In the genomic region with DNA sequence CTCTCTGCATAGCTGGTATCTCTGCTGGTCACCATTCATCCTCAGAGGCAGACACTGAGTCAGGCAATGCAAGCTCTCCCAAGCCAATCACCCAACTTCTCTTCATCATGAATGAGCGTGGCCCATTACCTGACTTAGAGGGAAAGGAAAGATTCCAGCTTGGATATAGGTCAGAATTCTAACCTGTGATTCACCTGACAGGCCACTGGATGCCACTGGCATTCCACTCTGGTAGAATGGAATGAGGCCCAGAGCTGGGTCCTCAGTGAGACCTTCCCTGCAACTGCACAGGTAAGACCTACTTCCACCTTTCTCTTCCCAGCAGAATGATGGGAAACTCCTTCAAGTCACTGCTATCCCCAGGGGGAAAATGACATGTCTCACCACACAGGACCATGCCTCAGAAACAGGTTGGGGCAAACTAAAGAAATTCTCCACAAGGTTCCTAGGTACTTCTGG, we compare ENCODE assay signal across 8 cellular contexts.
A peak's percentile ranks its signal among the peaks of the same experiment; 100 is the strongest.
DNase-seq lines count a peak whose midpoint lies in the region; ATAC-seq, FAIRE-seq and TF ChIP-seq lines count a peak whose summit lies in the region.

No MANE protein-coding gene starts in this region.

- no peak overlapping the region for H3K27ac Mint-ChIP-seq in activated naive CD4-positive, alpha-beta T cell treated with anti-CD3 and anti-CD28 coated beads, Interleukin-2, amount 10 ng/mL, durations not matched to agents 7 days and 5 days

- H3K4me2 ChIP-seq in Loucy (ENCODE audit: low read depth, low read length, poor library complexity, severe bottlenecking) (no peak overlapping the region), HepG2 (ENCODE audit: low read depth, low read length) (no peak overlapping the region)

- peak; percentile 89 for TF ChIP-seq RAD21 in HepG2 (CRISPR knock-in tag; IDR thresholded peaks at IDR 0.05)

- no peak overlapping the region for H2AFZ ChIP-seq in Loucy (ENCODE audit: low read length)
- no peak overlapping the region for H2AFZ ChIP-seq in HepG2 (ENCODE audit: low read length)

- H3K36me3 ChIP-seq in Loucy (ENCODE audit: insufficient read depth, low read length), result peaks cover 14% of the 10 kb centered on the region; the same call in 1 of the 2 replicates
- H3K36me3 ChIP-seq in HepG2 (replicated peaks in 1 of 2; ENCODE audit: control insufficient read depth in 1 of 2, insufficient read depth in 2 of 2, low read length in 2 of 2), result peaks cover 4 to 21% of the 10 kb centered on the region in 2 experiments; a peak in 4 of 5 replicates

- H4K20me1 ChIP-seq in Loucy (ENCODE audit: insufficient read depth, low read length, poor library complexity, severe bottlenecking) (no peaks in the 10 kb centered on the region), HepG2 (ENCODE audit: insufficient read depth, low read length) (no peaks in the 10 kb centered on the region)

- intact Hi-C loops in HepG2 (cut with micrococcal nuclease; ENCODE audit: unreplicated experiment), result loop anchor here (1.0 to 5.0 kb wide), 2 partner anchors 114 to 248 kb away; no protein-coding TSS in a partner anchor

- H3K9me3 ChIP-seq in Loucy (ENCODE audit: insufficient read depth, low read depth, low read length) (no peaks in the 10 kb centered on the region), HepG2 (ENCODE audit: low read length) (no peaks in the 10 kb centered on the region)

- H3K27me3 Mint-ChIP-seq in activated naive CD4-positive, alpha-beta T cell treated with anti-CD3 and anti-CD28 coated beads, Interleukin-2, amount 10 ng/mL, durations not matched to agents 7 days and 5 days, result no peaks in the 10 kb centered on the region

- CTCF ChIA-PET in activated naive CD4-positive, alpha-beta T cell treated with anti-CD3 and anti-CD28 coated beads, Interleukin-2, amount 10 ng/mL, durations not matched to agents 7 days and 5 days (lab: Charles Lee), result interaction anchor here (0.6 to 4.5 kb wide), 12 partner anchors 11 to 707 kb away, joined by 3 to 33 read pairs (median 5); partner anchors contain the start of gene HSDL2
- CTCF ChIA-PET in HepG2 (lab: Yijun Ruan, JAX; ENCODE audit: low intra/inter-chr PET ratio, low total read pairs), result interaction anchor here (1.1 to 2.2 kb wide), 3 partner anchors 221 to 248 kb away, joined by 3 to 12 read pairs (median 4); partner anchors contain the start of gene PTBP3

- no peaks in the 10 kb centered on the region for H3K9me3 Mint-ChIP-seq in activated naive CD4-positive, alpha-beta T cell treated with anti-CD3 and anti-CD28 coated beads, Interleukin-2, amount 10 ng/mL, durations not matched to agents 7 days and 5 days

- POLR2A ChIA-PET in HepG2 (lab: Yijun Ruan, JAX), result interaction anchor here (1.0 to 1.6 kb wide), 3 partner anchors 213 to 266 kb away, joined by 3 to 6 read pairs (median 3); partner anchors contain the start of genes HSDL2 and PTBP3

- no peak for TF ChIP-seq POLR2A in HepG2 (IDR thresholded peaks at IDR 0.05; ENCODE audit: insufficient read depth in 1 of 2, low read depth in 2 of 2, low read length in 2 of 2)

- no peak overlapping the region for H3K4me3 ChIP-seq in Loucy (ENCODE audit: low read length, poor library complexity, severe bottlenecking)
- H3K4me3 ChIP-seq in HepG2 (replicated peaks in 1 of 3; ENCODE audit: insufficient read depth in 1 of 3, low read depth in 2 of 3, low read length in 3 of 3), result no peak overlapping the region

- H3K27me3 ChIP-seq in Loucy (ENCODE audit: insufficient read depth, low read length, poor library complexity, severe bottlenecking) (no peaks in the 10 kb centered on the region), HepG2 (ENCODE audit: control insufficient read depth in 1 of 2, insufficient read depth in 2 of 2, low read length in 2 of 2) (no peaks in the 10 kb centered on the region)

- ATAC-seq in HepG2 (peak; percentile 88), HG02678 (IDR thresholded peaks at IDR 0.05; ENCODE audit: unreplicated experiment) (no peak), HG03521 (IDR thresholded peaks at IDR 0.05; ENCODE audit: unreplicated experiment) (no peak), GM18517 (IDR thresholded peaks at IDR 0.05; ENCODE audit: unreplicated experiment) (no peak)

- FAIRE-seq in HepG2 (lab: Jason Lieb, UNC), result peak; percentile 82

- peaks cover 9% of the 10 kb centered on the region for H3K36me3 Mint-ChIP-seq in activated naive CD4-positive, alpha-beta T cell treated with anti-CD3 and anti-CD28 coated beads, Interleukin-2, amount 10 ng/mL, durations not matched to agents 7 days and 5 days

- peak; percentile 17 for DNase-seq in NCI-H146 (lab: John Stamatoyannopoulos, UW)
- DNase-seq in NCI-H146 treated with DMSO at 0.1 percent for 48 hours (lab: John Stamatoyannopoulos, UW; ENCODE audit: unreplicated experiment), result no peak
- DNase-seq in activated naive CD4-positive, alpha-beta T cell treated with anti-CD3 and anti-CD28 coated beads, Interleukin-2, amount 10 ng/mL, durations not matched to agents 7 days and 5 days, result peak; percentile 40
- DNase-seq in HepG2 (ENCODE audit: low spot score), result peak; percentile 60

- H3K79me2 ChIP-seq in Loucy (ENCODE audit: insufficient read depth, low read length) (no peaks in the 10 kb centered on the region), HepG2 (ENCODE audit: insufficient read depth, low read length) (no peaks in the 10 kb centered on the region)

- TF ChIP-seq CTCF in Loucy (conservative IDR thresholded peaks at IDR 0.05; ENCODE audit: low read length), result peak; percentile 60
- TF ChIP-seq CTCF in HepG2 (CRISPR knock-in tag; IDR thresholded peaks at IDR 0.05), result peak; percentile 90

- in situ Hi-C loops in HepG2 (cut with HindIII; ENCODE audit: extremely low pct_ligation_motif_present, low pct_unique_long_range_greater_than_20kb), result no loop called here

- H3K4me1 Mint-ChIP-seq in activated naive CD4-positive, alpha-beta T cell treated with anti-CD3 and anti-CD28 coated beads, Interleukin-2, amount 10 ng/mL, durations not matched to agents 7 days and 5 days, result no peaks in the 10 kb centered on the region

- H3K4me1 ChIP-seq in Loucy (ENCODE audit: insufficient read depth, low read length, poor library complexity, severe bottlenecking), result peaks cover 4% of the 10 kb centered on the region
- peaks cover 47% of the 10 kb centered on the region for H3K4me1 ChIP-seq in HepG2 (ENCODE audit: insufficient read depth, low read length)

- no peak overlapping the region for H3K27ac ChIP-seq in HepG2 (ENCODE audit: extremely low read length, insufficient read depth, low read length)

- H3K9ac ChIP-seq in Loucy (ENCODE audit: low read depth, low read length, poor library complexity, severe bottlenecking) (no peak overlapping the region), HepG2 (ENCODE audit: insufficient read depth, low read depth, low read length) (no peak overlapping the region)

- H3K9me2 ChIP-seq in Loucy (replicated peaks; ENCODE audit: low read depth, low read length), result no peaks in the 10 kb centered on the region

- no TSS peak for BruUV-seq in HepG2 (replicated peaks; lab: Mats Ljungman, UMichigan)

- WGBS in HepG2 (ENCODE audit: low lambda C conversion rate), result 90% methylated on average over 1 of the region's 1 CpG

- TF ChIP-seq EP300 in HepG2 (IDR thresholded peaks at IDR 0.05; ENCODE audit: low read depth in 2 of 2, low read length in 2 of 2), result no peak
- no peak for TF ChIP-seq EP300 in HepG2 (CRISPR knock-in tag; IDR thresholded peaks at IDR 0.05; ENCODE audit: borderline replicate concordance)

- no peak overlapping the region for H3K4me3 Mint-ChIP-seq in activated naive CD4-positive, alpha-beta T cell treated with anti-CD3 and anti-CD28 coated beads, Interleukin-2, amount 10 ng/mL, durations not matched to agents 7 days and 5 days

- no peaks in the 10 kb centered on the region for H3F3A ChIP-seq in Loucy (ENCODE audit: low read depth)

TF ChIP-seq in HepG2, 621 proteins besides CTCF, POLR2A, EP300 and RAD21 (continues in another document):
- TF ChIP-seq, protein P1, sequence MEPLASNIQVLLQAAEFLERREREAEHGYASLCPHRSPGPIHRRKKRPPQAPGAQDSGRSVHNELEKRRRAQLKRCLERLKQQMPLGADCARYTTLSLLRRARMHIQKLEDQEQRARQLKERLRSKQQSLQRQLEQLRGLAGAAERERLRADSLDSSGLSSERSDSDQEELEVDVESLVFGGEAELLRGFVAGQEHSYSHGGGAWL (CRISPR knock-in tag; IDR thresholded peaks at IDR 0.05), result no peak
- TF ChIP-seq AGO2 (optimal IDR thresholded peaks at IDR 0.05; ENCODE audit: low read depth, low read length), result no peak
- peak; percentile 57 for TF ChIP-seq MIXL1 (CRISPR knock-in tag; IDR thresholded peaks at IDR 0.05)
- no peak for TF ChIP-seq MBNL3 (CRISPR knock-in tag; conservative IDR thresholded peaks at IDR 0.05)
- no peak for TF ChIP-seq ASH2L (IDR thresholded peaks at IDR 0.05; ENCODE audit: insufficient read length, low read depth, low read length)
- no peak for TF ChIP-seq TAF15 (IDR thresholded peaks at IDR 0.05; ENCODE audit: low read depth, low read length, poor library complexity, severe bottlenecking)
- TF ChIP-seq STAG1 (CRISPR knock-in tag; IDR thresholded peaks at IDR 0.05), result peak; percentile 98
- TF ChIP-seq, protein P2, sequence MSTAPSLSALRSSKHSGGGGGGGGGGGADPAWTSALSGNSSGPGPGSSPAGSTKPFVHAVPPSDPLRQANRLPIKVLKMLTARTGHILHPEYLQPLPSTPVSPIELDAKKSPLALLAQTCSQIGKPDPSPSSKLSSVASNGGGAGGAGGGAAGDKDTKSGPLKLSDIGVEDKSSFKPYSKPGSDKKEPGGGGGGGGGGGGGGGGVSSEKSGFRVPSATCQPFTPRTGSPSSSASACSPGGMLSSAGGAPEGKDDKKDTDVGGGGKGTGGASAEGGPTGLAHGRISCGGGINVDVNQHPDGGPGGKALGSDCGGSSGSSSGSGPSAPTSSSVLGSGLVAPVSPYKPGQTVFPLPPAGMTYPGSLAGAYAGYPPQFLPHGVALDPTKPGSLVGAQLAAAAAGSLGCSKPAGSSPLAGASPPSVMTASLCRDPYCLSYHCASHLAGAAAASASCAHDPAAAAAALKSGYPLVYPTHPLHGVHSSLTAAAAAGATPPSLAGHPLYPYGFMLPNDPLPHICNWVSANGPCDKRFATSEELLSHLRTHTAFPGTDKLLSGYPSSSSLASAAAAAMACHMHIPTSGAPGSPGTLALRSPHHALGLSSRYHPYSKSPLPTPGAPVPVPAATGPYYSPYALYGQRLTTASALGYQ (CRISPR knock-in tag; IDR thresholded peaks at IDR 0.05), result no peak
- TF ChIP-seq ZBTB14 (CRISPR knock-in tag; IDR thresholded peaks at IDR 0.05), result 0 out of 2 replicates have a peak, but pooled peaks have one; percentile 23
